Comparison of ENCODE assay signal across 9 cellular contexts in genomic region chr20:45909817-45910669, GRCh38. TPM values are rescaled to one million over a fixed set of nuclear protein-coding genes. Genes with fewer than 3 reads are reported as not detected.
A peak's percentile ranks its signal among the peaks of the same experiment; 100 is the strongest.
DNase-seq lines count a peak whose midpoint lies in the region; ATAC-seq and TF ChIP-seq lines count a peak whose summit lies in the region.
"Had no signal": no experiment of that assay in that cellular context is flagged by ENCODE, and none has a peak within 500 bp of the region (broad histone marks: within the 10 kb centered on the region; RNA-seq: fewer than 3 reads in every experiment).

No MANE protein-coding gene starts in this region.

- POLR2A ChIA-PET in activated naive CD8-positive, alpha-beta T cell treated with anti-CD3 and anti-CD28 coated beads, Interleukin-2, amount 10 ng/mL, durations not matched to agents 7 days and 5 days (lab: Charles Lee) = interaction anchor here (0.8 to 2.0 kb wide), 6 partner anchors 18 to 97 kb away, joined by 4 to 13 read pairs (median 5); partner anchors contain the start of genes CTSA, NEURL2, PCIF1 and UBE2C

- no peak for TF ChIP-seq CTCF in upper lobe of right lung (IDR thresholded peaks at IDR 0.05)

- H3K9me3 Mint-ChIP-seq in activated naive CD8-positive, alpha-beta T cell treated with anti-CD3 and anti-CD28 coated beads, Interleukin-2, amount 10 ng/mL, durations not matched to agents 7 days and 5 days = no peaks in the 10 kb centered on the region
- H3K9me3 Mint-ChIP-seq in memory B cell = no peaks in the 10 kb centered on the region

- peaks cover 14% of the 10 kb centered on the region for H3K4me1 Mint-ChIP-seq in activated naive CD8-positive, alpha-beta T cell treated with anti-CD3 and anti-CD28 coated beads, Interleukin-2, amount 10 ng/mL, durations not matched to agents 7 days and 5 days
- H3K4me1 Mint-ChIP-seq in memory B cell = peaks cover 14% of the 10 kb centered on the region

- ATAC-seq in right cardiac atrium (no peak), Right ventricle myocardium superior (ENCODE audit: poor library complexity) (no peak), memory B cell (ENCODE audit: low read depth) (no peak), upper lobe of right lung (peak; percentile 19), GM18502 (IDR thresholded peaks at IDR 0.05; ENCODE audit: poor library complexity, unreplicated experiment) (no peak)
- no peak for ATAC-seq in activated naive CD8-positive, alpha-beta T cell treated with anti-CD3 and anti-CD28 coated beads, Interleukin-2, amount 10 ng/mL, durations not matched to agents 7 days and 5 days (ENCODE audit: low read depth)

- intact Hi-C loops in right cardiac atrium (cut with DNase I) (no loop called here), Right ventricle myocardium superior (cut with DNase I) (no loop called here), upper lobe of right lung (cut with DNase I) (no loop called here)

- H3K27ac ChIP-seq in right cardiac atrium (ENCODE audit: low read length) (no peak overlapping the region), upper lobe of right lung (no peak overlapping the region)

- H3K4me3 ChIP-seq in right cardiac atrium (ENCODE audit: low read length) (no peak overlapping the region), upper lobe of right lung (peak overlapping the region; percentile 58)

- peak overlapping the region; percentile 82 for H3K27ac Mint-ChIP-seq in activated naive CD8-positive, alpha-beta T cell treated with anti-CD3 and anti-CD28 coated beads, Interleukin-2, amount 10 ng/mL, durations not matched to agents 7 days and 5 days
- H3K27ac Mint-ChIP-seq in memory B cell = peak overlapping the region; percentile 58

- DNase-seq in right cardiac atrium (peak in 2 of 3 donors; percentile 24 to 62), Right ventricle myocardium superior (no peak), memory B cell (ENCODE audit: low spot score in 2 of 2) (no peak), upper lobe of right lung (no peak), GF-D8 (lab: John Stamatoyannopoulos, UW) (no peak), NCI-H2171 (lab: John Stamatoyannopoulos, UW) (no peak)
- DNase-seq in activated naive CD8-positive, alpha-beta T cell treated with anti-CD3 and anti-CD28 coated beads, Interleukin-2, amount 10 ng/mL, durations not matched to agents 7 days and 5 days = no peak

- no peaks in the 10 kb centered on the region for H3K36me3 Mint-ChIP-seq in activated naive CD8-positive, alpha-beta T cell treated with anti-CD3 and anti-CD28 coated beads, Interleukin-2, amount 10 ng/mL, durations not matched to agents 7 days and 5 days
- H3K36me3 Mint-ChIP-seq in memory B cell = no peaks in the 10 kb centered on the region

- H3K27me3 ChIP-seq in right cardiac atrium (ENCODE audit: control insufficient read depth, insufficient read depth) (no peaks in the 10 kb centered on the region), upper lobe of right lung (no peaks in the 10 kb centered on the region)

- H3K4me1 ChIP-seq in right cardiac atrium (ENCODE audit: control insufficient read depth, insufficient read depth, low read length) = peaks cover 4% of the 10 kb centered on the region
- peaks cover 25% of the 10 kb centered on the region for H3K4me1 ChIP-seq in upper lobe of right lung

- no peaks in the 10 kb centered on the region for H3K36me3 ChIP-seq in upper lobe of right lung

- WGBS in right cardiac atrium = 75% methylated on average over 22 of the region's 22 CpGs

- H3K27me3 Mint-ChIP-seq in activated naive CD8-positive, alpha-beta T cell treated with anti-CD3 and anti-CD28 coated beads, Interleukin-2, amount 10 ng/mL, durations not matched to agents 7 days and 5 days = peaks cover 9% of the 10 kb centered on the region
- H3K27me3 Mint-ChIP-seq in memory B cell = peaks cover 5% of the 10 kb centered on the region

- no peaks in the 10 kb centered on the region for H3K9me3 ChIP-seq in right cardiac atrium (ENCODE audit: control insufficient read depth, low read length)
- no peaks in the 10 kb centered on the region for H3K9me3 ChIP-seq in upper lobe of right lung

- peak overlapping the region; percentile 72 for H3K4me3 Mint-ChIP-seq in activated naive CD8-positive, alpha-beta T cell treated with anti-CD3 and anti-CD28 coated beads, Interleukin-2, amount 10 ng/mL, durations not matched to agents 7 days and 5 days
- H3K4me3 Mint-ChIP-seq in memory B cell = peak overlapping the region; percentile 80

RNA-seq across cellular contexts. Expression of gene PLTP, which starts 1.9 kb away (rescaled TPM):
- total RNA-seq in right cardiac atrium (100 to 1,000 TPM in 2 of 4 donors, 10 to 100 TPM in 2; 63.7 to 117 (median 90.4) TPM), Right ventricle myocardium superior (118 TPM), upper lobe of right lung (65.9 TPM)
- 34.3 TPM for polyA plus RNA-seq in right cardiac atrium
- total RNA-seq in activated naive CD8-positive, alpha-beta T cell treated with anti-CD3 and anti-CD28 coated beads, Interleukin-2, amount 10 ng/mL, durations not matched to agents 7 days and 5 days = 1 to 10 TPM; 2.2 to 2.9 TPM

RNA-seq across cellular contexts. Expression of gene CTSA, which starts 18.9 kb away (rescaled TPM):
- total RNA-seq in right cardiac atrium (100 to 1,000 TPM; 102 to 134 (median 112) TPM), Right ventricle myocardium superior (113 TPM), upper lobe of right lung (164 TPM)
- polyA plus RNA-seq in right cardiac atrium = 126 TPM
- total RNA-seq in activated naive CD8-positive, alpha-beta T cell treated with anti-CD3 and anti-CD28 coated beads, Interleukin-2, amount 10 ng/mL, durations not matched to agents 7 days and 5 days = 10 to 100 TPM; 76.9 to 83.4 TPM

RNA-seq across cellular contexts. Expression of gene NEURL2, which starts 19.0 kb away (rescaled TPM):
- total RNA-seq in right cardiac atrium = 1 to 10 TPM; 7.5 to 9.8 (median 7.9) TPM
- 7.0 TPM for polyA plus RNA-seq in right cardiac atrium
- 6.5 TPM for total RNA-seq in Right ventricle myocardium superior
- total RNA-seq in activated naive CD8-positive, alpha-beta T cell treated with anti-CD3 and anti-CD28 coated beads, Interleukin-2, amount 10 ng/mL, durations not matched to agents 7 days and 5 days = 1 to 10 TPM; 3.9 to 5.3 TPM
- 2.8 TPM for total RNA-seq in upper lobe of right lung

RNA-seq across cellular contexts. Expression of gene SPATA25, which starts 22.6 kb away (rescaled TPM):
- 1 to 10 TPM; 1.8 to 2.6 (median 2.2) TPM for total RNA-seq in right cardiac atrium
- 1.7 TPM for polyA plus RNA-seq in right cardiac atrium
- 1.7 TPM for total RNA-seq in Right ventricle myocardium superior
- 1 to 10 TPM; 1.7 to 2.0 TPM for total RNA-seq in activated naive CD8-positive, alpha-beta T cell treated with anti-CD3 and anti-CD28 coated beads, Interleukin-2, amount 10 ng/mL, durations not matched to agents 7 days and 5 days
- 1.3 TPM for total RNA-seq in upper lobe of right lung
- total RNA-seq: Daoy had no signal

RNA-seq across cellular contexts. Expression of gene PCIF1, which starts 24.4 kb away (rescaled TPM):
- total RNA-seq in right cardiac atrium (10 to 100 TPM; 28.0 to 31.8 (median 29.6) TPM), Right ventricle myocardium superior (21.8 TPM), upper lobe of right lung (43.1 TPM)
- 22.2 TPM for polyA plus RNA-seq in right cardiac atrium
- 10 to 100 TPM; 54.5 to 58.3 TPM for total RNA-seq in activated naive CD8-positive, alpha-beta T cell treated with anti-CD3 and anti-CD28 coated beads, Interleukin-2, amount 10 ng/mL, durations not matched to agents 7 days and 5 days

Comparison
In these comparisons a context has a peak if more than half of its experiments do, and no peak if none do; other contexts are left out.
1. DNase-seq: peak in right cardiac atrium (2 of 3); none in Right ventricle myocardium superior (single experiment), activated naive CD8-positive, alpha-beta T cell treated with anti-CD3 and anti-CD28 coated beads, Interleukin-2, amount 10 ng/mL, durations not matched to agents 7 days and 5 days (single experiment), memory B cell (0 of 2), upper lobe of right lung (single experiment), GF-D8 (single experiment) and NCI-H2171 (single experiment).
2. RNA of gene PLTP, which starts 1.9 kb away (total RNA-seq): 118 TPM in Right ventricle myocardium superior (single experiment), 63.7 to 117 TPM in right cardiac atrium and 65.9 TPM in upper lobe of right lung (single experiment); 2.2 to 2.9 TPM in activated naive CD8-positive, alpha-beta T cell treated with anti-CD3 and anti-CD28 coated beads, Interleukin-2, amount 10 ng/mL, durations not matched to agents 7 days and 5 days; every median in the first group is over 10 times any median in the second.